In genomic region chr1:179230251-179230650, GRCh38 we compare ENCODE assay signal across 8 cellular contexts. TPM values are rescaled to one million over a fixed set of nuclear protein-coding genes. Genes with fewer than 3 reads are reported as not detected.
DNase-seq lines count a peak whose midpoint lies in the region; ATAC-seq and TF ChIP-seq lines count a peak whose summit lies in the region.

No MANE protein-coding gene starts in this region.

- peaks cover 7% of the 10 kb centered on the region for H3K36me3 Mint-ChIP-seq in activated naive CD8-positive, alpha-beta T cell treated with anti-CD3 and anti-CD28 coated beads for 36 hours

- no peaks in the 10 kb centered on the region for H3K27me3 Mint-ChIP-seq in activated naive CD8-positive, alpha-beta T cell treated with anti-CD3 and anti-CD28 coated beads for 36 hours

- H3K36me3 ChIP-seq in H7 (replicated peaks; ENCODE audit: control insufficient read depth, insufficient read depth, low read length) (no peaks in the 10 kb centered on the region), uterus (no peaks in the 10 kb centered on the region)

- H3K4me1 ChIP-seq in uterus = no peaks in the 10 kb centered on the region

- H3K27me3 ChIP-seq in H7 (ENCODE audit: control insufficient read depth, insufficient read depth, low read length) (no peaks in the 10 kb centered on the region), uterus (no peaks in the 10 kb centered on the region)

- no peaks in the 10 kb centered on the region for H3K9me3 Mint-ChIP-seq in activated naive CD8-positive, alpha-beta T cell treated with anti-CD3 and anti-CD28 coated beads for 36 hours

- no peak for TF ChIP-seq CTCF in uterus (IDR thresholded peaks at IDR 0.05)

- no peaks in the 10 kb centered on the region for H3K9me3 ChIP-seq in uterus

- intact Hi-C loops in left colon (cut with DNase I, micrococcal nuclease) (loop anchor here in 1 of 2 donors (10.0 kb wide), 1 partner anchor 105 kb away; no protein-coding TSS in a partner anchor), uterus (cut with DNase I; ENCODE audit: low total_unique reads) (no loop called here)

- H3K4me3 ChIP-seq in H7 (ENCODE audit: insufficient read depth, low read depth, low read length) (peak overlapping the region; percentile 97), uterus (peak overlapping the region; percentile 72 to 99)

- H3K4me3 Mint-ChIP-seq in activated naive CD8-positive, alpha-beta T cell treated with anti-CD3 and anti-CD28 coated beads for 36 hours = peak overlapping the region; percentile 87

- TF ChIP-seq POLR2A in uterus (IDR thresholded peaks at IDR 0.05) = no peak

- peak overlapping the region; percentile 88 for H3K27ac Mint-ChIP-seq in activated naive CD8-positive, alpha-beta T cell treated with anti-CD3 and anti-CD28 coated beads for 36 hours

- peaks cover 33% of the 10 kb centered on the region for H3K4me1 Mint-ChIP-seq in activated naive CD8-positive, alpha-beta T cell treated with anti-CD3 and anti-CD28 coated beads for 36 hours

- H3K27ac ChIP-seq in uterus = peak overlapping the region; percentile 89

- peak; percentile 59 for DNase-seq in A172 (ENCODE audit: low spot score)
- DNase-seq in H7 = no peak
- no peak for DNase-seq in activated naive CD8-positive, alpha-beta T cell treated with anti-CD3 and anti-CD28 coated beads for 36 hours
- DNase-seq in left colon = no peak
- no peak for DNase-seq in uterus
- DNase-seq in stimulated activated CD4-positive, alpha-beta T cell treated with anti-CD3 and anti-CD28 coated beads, Interleukin-2, amount 100 ng/mL, for 24 hours = no peak
- DNase-seq in activated CD8-positive, alpha-beta memory T cell treated with anti-CD3 and anti-CD28 coated beads, Interleukin-2, amount 50 U/mL, for 48 hours = no peak

- peak; percentile 21 for ATAC-seq in left colon
- ATAC-seq in GM18867 (IDR thresholded peaks at IDR 0.05; ENCODE audit: unreplicated experiment) = no peak

RNA-seq across cellular contexts. Expression of gene ABL2, which starts 0.8 kb away (rescaled TPM):
- 71.3 and 76.0 TPM in 2 replicates for total RNA-seq in A172 (2014; rRNA removed; shearing (Covaris generic))
- 7.9 and 11.6 TPM in 2 replicates for total RNA-seq in H7 (2014; rRNA removed; shearing (Covaris generic))
- total RNA-seq in activated naive CD8-positive, alpha-beta T cell treated with anti-CD3 and anti-CD28 coated beads for 36 hours = 1 to 10 TPM; 8.5 to 9.3 TPM
- total RNA-seq in left colon = 10 to 100 TPM in 1 of 2 donors, 1 to 10 TPM in 1; 9.6 to 11.1 TPM
- 10 to 100 TPM; 10.3 to 33.1 (median 15.1) TPM for total RNA-seq in uterus
